8 cellular contexts compared by ENCODE assay signal in genomic region chr1:229558460-229559335, GRCh38. TPM values are rescaled to one million over a fixed set of nuclear protein-coding genes. Genes with fewer than 3 reads are reported as not detected.
DNase-seq lines count a peak whose midpoint lies in the region; ATAC-seq lines count a peak whose summit lies in the region.

TSS of gene ABCB10 (minus strand) at chr1:229558707. CDS start at chr1:229558652, 55 bp downstream.

- DNase-seq in Caki2 (ENCODE audit: low read depth) (peak; percentile 98), HT1080 (ENCODE audit: low read depth) (peak; percentile 98), NOMO-1 treated with dmso at 0.1 percent for 144 hours (lab: John Stamatoyannopoulos, UW; ENCODE audit: unreplicated experiment) (peak; percentile 97), mesendoderm (peak; percentile 98)
- peak; percentile 75 to 88 (median 86) for DNase-seq in activated CD8-positive, alpha-beta memory T cell treated with anti-CD3 and anti-CD28 coated beads for 48 hours (ENCODE audit: low read depth in 2 of 3, low spot score in 2 of 3)
- DNase-seq in stimulated activated CD8-positive, alpha-beta memory T cell treated with anti-CD3 and anti-CD28 coated beads, Interleukin-15, amount 100 ng/mL, for 1 hour (ENCODE audit: low read depth) = peak; percentile 59

- H3K4ac ChIP-seq in mesendoderm (ENCODE audit: low read depth, low read length) = peak within 1 kb of the TSS; percentile 94

- H2BK120ac ChIP-seq in mesendoderm (ENCODE audit: low read depth, low read length) = peak within 1 kb of the TSS; percentile 48

- H3K79me1 ChIP-seq in mesendoderm (ENCODE audit: low read length) = peaks cover 11% of the 10 kb centered on the region

- H3K23ac ChIP-seq in mesendoderm (ENCODE audit: low read length) = no peak within 1 kb of the TSS

- no peaks in the 10 kb centered on the region for H3K9me3 ChIP-seq in endocrine pancreas (ENCODE audit: control insufficient read depth, low read length)

- H4K8ac ChIP-seq in mesendoderm (ENCODE audit: low read depth, low read length) = no peak within 1 kb of the TSS

- no peak within 1 kb of the TSS for H2BK5ac ChIP-seq in mesendoderm (ENCODE audit: low read length)

- peaks cover 4% of the 10 kb centered on the region for H3K4me1 ChIP-seq in endocrine pancreas (ENCODE audit: control insufficient read depth, insufficient read depth, low read length)
- no peaks in the 10 kb centered on the region for H3K4me1 ChIP-seq in mesendoderm (ENCODE audit: control insufficient read depth, low read depth, low read length)

- peak within 1 kb of the TSS; percentile 84 for H3K4me3 ChIP-seq in endocrine pancreas (ENCODE audit: control insufficient read depth, insufficient read depth, low read length)
- peak within 1 kb of the TSS; percentile 67 for H3K4me3 ChIP-seq in mesendoderm (ENCODE audit: low read length)

- no peak within 1 kb of the TSS for H2BK15ac ChIP-seq in mesendoderm (replicated peaks; ENCODE audit: low read depth)

- H4K5ac ChIP-seq in mesendoderm (ENCODE audit: low read length) = no peak within 1 kb of the TSS

- in situ Hi-C loops in Caki2 (cut with HindIII; ENCODE audit: low pct_unique_long_range_greater_than_20kb, low sequenced_read_pairs) = no loop called here

- H3K56ac ChIP-seq in mesendoderm (ENCODE audit: low read length) = peak within 1 kb of the TSS; percentile 94

- H3K79me2 ChIP-seq in mesendoderm (ENCODE audit: control insufficient read depth, insufficient read depth, low read length) = peaks cover 5% of the 10 kb centered on the region

- peak within 1 kb of the TSS; percentile 92 for H3K18ac ChIP-seq in mesendoderm (ENCODE audit: low read length)

- peak within 1 kb of the TSS; percentile 94 for H3K27ac ChIP-seq in mesendoderm (ENCODE audit: low read depth, low read length)

- WGBS in mesendoderm (ENCODE audit: extremely low coverage, insufficient coverage, low lambda C conversion rate) = no CpG with 5 or more reads among the region's 109 CpGs

- peak; percentile 74 for ATAC-seq in GM21360 (IDR thresholded peaks at IDR 0.05; ENCODE audit: unreplicated experiment)

- H2AK5ac ChIP-seq in mesendoderm (ENCODE audit: low read length) = no peak within 1 kb of the TSS

- H3K27me3 ChIP-seq in endocrine pancreas (ENCODE audit: control insufficient read depth, insufficient read depth, low read length) = no peaks in the 10 kb centered on the region
- no peaks in the 10 kb centered on the region for H3K27me3 ChIP-seq in mesendoderm (ENCODE audit: insufficient read depth, low read length, poor library complexity)

- no peaks in the 10 kb centered on the region for H3K36me3 ChIP-seq in endocrine pancreas (ENCODE audit: control insufficient read depth, insufficient read depth, low read length)
- no peaks in the 10 kb centered on the region for H3K36me3 ChIP-seq in mesendoderm (ENCODE audit: control insufficient read depth, insufficient read depth, low read length)

- H3K9ac ChIP-seq in endocrine pancreas (ENCODE audit: control insufficient read depth, insufficient read depth, low read length) = peak within 1 kb of the TSS; percentile 89
- H3K9ac ChIP-seq in mesendoderm (ENCODE audit: low read length) = peak within 1 kb of the TSS; percentile 92

- H3K4me2 ChIP-seq in mesendoderm (ENCODE audit: low read length) = peak within 1 kb of the TSS; percentile 74

RNA-seq across cellular contexts. Expression of gene ABCB10, which starts in this region (rescaled TPM):
- total RNA-seq in Caki2 (2014; rRNA removed; shearing (Covaris generic); ENCODE audit: low replicate concordance) = 12.3 and 15.5 TPM in 2 replicates
- 25.9 and 27.6 TPM in 2 replicates for total RNA-seq in HT1080 (2014; rRNA removed; shearing (Covaris generic))
- 13.8 and 14.5 TPM in 2 replicates for polyA plus RNA-seq in HT1080 (2015; cell fraction: cytosol; rRNA removed)
- polyA plus RNA-seq in HT1080 (2015; cell fraction: nucleus; rRNA removed) = 17.7 and 20.4 TPM in 2 replicates
- polyA plus RNA-seq in mesendoderm (2013, experiment 1 of 2) = 5.9 TPM
- 6.2 TPM for polyA plus RNA-seq in mesendoderm (2013, experiment 2 of 2)

Comparison
In these comparisons a context has a peak if more than half of its experiments do, and no peak if none do; other contexts are left out.
1. Peak in every context shown above with its lines: DNase-seq, ATAC-seq, H3K4me3 ChIP-seq and H3K27ac ChIP-seq.